Comparison of ENCODE assay signal across 13 cellular contexts in the genomic region with DNA sequence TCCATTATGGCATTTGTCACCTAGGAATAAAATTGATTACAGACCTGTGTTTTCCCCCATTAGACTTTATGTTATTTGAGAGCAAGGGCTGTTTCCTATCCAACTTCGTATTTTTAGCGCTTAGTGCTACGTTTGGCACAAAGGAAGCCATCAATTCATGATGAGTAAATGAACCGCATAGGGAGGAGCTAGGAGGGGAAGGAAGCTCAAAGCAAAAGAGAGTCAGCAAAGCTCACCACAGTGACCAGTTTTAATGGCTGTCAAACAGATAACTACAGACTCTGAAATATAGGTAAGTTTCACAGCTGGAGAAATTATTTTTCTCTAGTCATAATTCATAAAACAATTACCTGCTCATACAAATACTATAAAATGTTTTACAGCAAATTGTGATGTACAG. TPM values are rescaled to one million over a fixed set of nuclear protein-coding genes. Genes with fewer than 3 reads are reported as not detected.
"Had no signal": no experiment of that assay in that cellular context is flagged by ENCODE, and none has a peak within 500 bp of the region (broad histone marks: within the 10 kb centered on the region; RNA-seq: fewer than 3 reads in every experiment).

No MANE protein-coding gene starts in this region.

- H3K36me3 ChIP-seq: adrenal gland, neutrophil, thyroid gland had no signal

- H3K27ac ChIP-seq: adrenal gland, dorsolateral prefrontal cortex, hepatocyte, neutrophil, thyroid gland had no signal

- DNase-seq: activated CD4-positive, alpha-beta T cell treated with anti-CD3 and anti-CD28 coated beads, Interleukin-2, amount 50 U/mL, for 48 hours; activated naive CD4-positive, alpha-beta T cell treated with Interleukin-2 at 50 U/mL for 16 hours; adrenal gland; dorsolateral prefrontal cortex; erythroblast; stimulated activated CD4-positive, alpha-beta T cell treated with anti-CD3 and anti-CD28 coated beads, Interleukin-1b, Interleukin-23, amount 100 ng/mL, for 48 hours; thyroid gland had no signal

- H3K4me3 ChIP-seq: adrenal gland, dorsolateral prefrontal cortex, hepatocyte, thyroid gland had no signal

- H3K27me3 ChIP-seq: adrenal gland, dorsolateral prefrontal cortex, hepatocyte, neutrophil, thyroid gland had no signal

- H3K9me3 ChIP-seq: adrenal gland, neutrophil, thyroid gland had no signal

- ATAC-seq: left lobe of liver had no signal

- H3K79me2 ChIP-seq: hepatocyte had no signal

- H2AFZ ChIP-seq: hepatocyte had no signal

- H3K27ac Mint-ChIP-seq: activated T-helper 1 cell treated with anti-CD3 and anti-CD28 coated beads, Interleukin-12 subunit alpha, Interleukin-12 subunit beta, Interleukin-2, Interleukin-4 antibody, amounts not matched to agents 30 ng/mL and 10 ng/mL and 1 ng/mL, durations not matched to agents 14 hours and 24 hours and 36 hours had no signal

- H3K4me2 ChIP-seq: hepatocyte had no signal

- H3K4me3 Mint-ChIP-seq: activated T-helper 1 cell treated with anti-CD3 and anti-CD28 coated beads, Interleukin-12 subunit alpha, Interleukin-12 subunit beta, Interleukin-2, Interleukin-4 antibody, amounts not matched to agents 30 ng/mL and 10 ng/mL and 1 ng/mL, durations not matched to agents 14 hours and 24 hours and 36 hours had no signal

RNA-seq across cellular contexts. Expression of gene SAMD3, which starts 6.9 kb away (rescaled TPM):
- total RNA-seq: lung microvascular endothelial cell, renal cortical epithelial cell had no signal
